9 cellular contexts compared by ENCODE assay signal in the genomic region with DNA sequence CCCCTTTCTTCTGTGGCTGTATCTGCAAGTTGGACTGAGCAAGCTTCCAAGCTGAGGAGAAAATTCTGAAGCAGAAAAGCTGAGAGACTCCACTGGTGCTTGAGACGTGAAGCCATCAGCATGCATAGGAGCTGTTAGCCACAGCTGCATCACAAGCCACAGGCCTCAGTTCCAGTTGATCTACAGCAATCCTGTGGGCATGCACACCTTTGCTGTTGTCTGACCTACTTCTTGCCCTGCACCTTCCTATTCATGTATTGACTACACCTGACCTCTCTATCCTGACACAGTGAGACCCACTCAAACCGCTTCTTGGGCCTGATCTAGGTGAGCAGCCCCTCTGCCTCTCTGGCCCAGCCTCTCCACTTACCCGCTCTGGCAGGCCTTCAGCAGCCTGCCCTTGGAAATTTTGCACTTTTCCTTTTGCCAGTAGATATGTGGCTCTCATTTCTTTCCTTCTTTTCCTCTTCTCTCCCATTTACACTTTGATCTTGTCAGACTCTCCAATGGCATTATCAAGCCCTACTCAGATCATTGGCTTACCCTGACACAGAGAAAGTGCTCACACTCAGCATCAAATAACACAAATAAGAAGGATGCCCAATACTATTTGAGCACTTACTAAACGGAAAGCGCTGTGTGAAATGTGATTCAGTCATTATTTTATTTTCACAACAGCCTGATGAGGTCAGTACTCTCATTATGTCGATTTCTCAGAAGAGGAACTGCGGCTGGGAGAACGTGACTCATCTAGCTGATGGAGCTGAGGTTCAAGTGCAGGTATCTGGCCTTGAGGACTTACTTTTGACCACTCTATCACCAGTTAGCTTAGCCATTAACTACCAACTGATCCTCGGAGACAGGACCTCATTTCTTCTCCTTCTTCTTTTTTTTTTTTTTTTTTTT. TPM values are rescaled to one million over a fixed set of nuclear protein-coding genes. Genes with fewer than 3 reads are reported as not detected.
A peak's percentile ranks its signal among the peaks of the same experiment; 100 is the strongest.
DNase-seq lines count a peak whose midpoint lies in the region; ATAC-seq and TF ChIP-seq lines count a peak whose summit lies in the region.
"Had no signal": no experiment of that assay in that cellular context is flagged by ENCODE, and none has a peak within 500 bp of the region (broad histone marks: within the 10 kb centered on the region; RNA-seq: fewer than 3 reads in every experiment).

No MANE protein-coding gene starts in this region.

- H3K36me3 Mint-ChIP-seq in chondrocyte (ENCODE audit: low read depth), result no peaks in the 10 kb centered on the region

- DNase-seq in AG20443 (ENCODE audit: low spot score) (peak; percentile 72), NOMO-1 treated with dmso at 0.1 percent for 144 hours (lab: John Stamatoyannopoulos, UW; ENCODE audit: unreplicated experiment) (peak; percentile 63), chondrocyte (ENCODE audit: low spot score) (peak; percentile 22), T1000 (lab: John Stamatoyannopoulos, UW) (no peak), inferior parietal cortex (ENCODE audit: extremely low spot score) (no peak), putamen (ENCODE audit: low spot score) (no peak)
- DNase-seq in stimulated activated CD4-positive, alpha-beta T cell treated with anti-CD3 and anti-CD28 coated beads, Interleukin-4, amount 100 ng/mL, for 24 hours, result peak; percentile 46

- TF ChIP-seq CTCF in chondrocyte (IDR thresholded peaks at IDR 0.05), result no peak

- H3K9me3 Mint-ChIP-seq in chondrocyte (ENCODE audit: low read depth), result no peaks in the 10 kb centered on the region

- H3K27me3 Mint-ChIP-seq in chondrocyte (ENCODE audit: low read depth), result no peaks in the 10 kb centered on the region

- peaks cover 42% of the 10 kb centered on the region for H3K4me1 Mint-ChIP-seq in chondrocyte (ENCODE audit: low read depth)

- ATAC-seq in GM19452 (IDR thresholded peaks at IDR 0.05; ENCODE audit: unreplicated experiment), result peak; percentile 72
- ATAC-seq: body of pancreas had no signal

- H3K27ac Mint-ChIP-seq in chondrocyte (ENCODE audit: unreplicated experiment), result peak overlapping the region; percentile 78

- no peak overlapping the region for H3K4me3 Mint-ChIP-seq in chondrocyte (ENCODE audit: unreplicated experiment)

RNA-seq across cellular contexts. Expression of a gene that starts 21.9 kb away (rescaled TPM):
- 2.1 to 4.0 TPM (median 2.8 TPM) in 3 replicates for total RNA-seq in chondrocyte

RNA-seq across cellular contexts. Expression of a gene that starts 56.9 kb away (rescaled TPM):
- 34.8 to 40.1 TPM (median 39.7 TPM) in 3 replicates for total RNA-seq in chondrocyte

Comparison
In these comparisons a context has a peak if more than half of its experiments do, and no peak if none do; other contexts are left out.
1. DNase-seq: peak in AG20443 (single experiment), NOMO-1 treated with dmso at 0.1 percent for 144 hours (single experiment), chondrocyte (single experiment) and stimulated activated CD4-positive, alpha-beta T cell treated with anti-CD3 and anti-CD28 coated beads, Interleukin-4, amount 100 ng/mL, for 24 hours (single experiment); none in T1000 (single experiment), inferior parietal cortex (single experiment) and putamen (single experiment).